Comparison of ENCODE assay signal across 34 cellular contexts in genomic region chr2:231372326-231372725, GRCh38. TPM values are rescaled to one million over a fixed set of nuclear protein-coding genes. Genes with fewer than 3 reads are reported as not detected.
DNase-seq lines count a peak whose midpoint lies in the region; ATAC-seq and TF ChIP-seq lines count a peak whose summit lies in the region.
"Had no signal": no experiment of that assay in that cellular context is flagged by ENCODE, and none has a peak within 500 bp of the region (broad histone marks: within the 10 kb centered on the region; RNA-seq: fewer than 3 reads in every experiment).

No MANE protein-coding gene starts in this region.

- BruUV-seq in PC-3 (replicated peaks; lab: Mats Ljungman, UMichigan): no TSS peak

- peaks cover 17% of the 10 kb centered on the region for H3K4me1 ChIP-seq in left ventricle myocardium inferior
- no peaks in the 10 kb centered on the region for H3K4me1 ChIP-seq in lower lobe of right lung
- peaks cover 13% of the 10 kb centered on the region; the same call in 1 of the 2 replicates for H3K4me1 ChIP-seq in PC-3 (ENCODE audit: insufficient read depth, low read length)

- no peaks in the 10 kb centered on the region for H3K36me3 ChIP-seq in left ventricle myocardium inferior
- no peaks in the 10 kb centered on the region for H3K36me3 ChIP-seq in lower lobe of right lung
- H3K36me3 ChIP-seq in PC-3 (ENCODE audit: low read depth, low read length): no peaks in the 10 kb centered on the region
- H3K36me3 ChIP-seq: BE2C had no signal

- H3K4me1 Mint-ChIP-seq in stimulated activated effector memory CD8-positive, alpha-beta T cell treated with anti-CD3 and anti-CD28 coated beads, Interleukin-12 subunit alpha, Interleukin-12 subunit beta, amount 100 ng/mL, for 72 hours: peaks cover 6% of the 10 kb centered on the region
- H3K4me1 Mint-ChIP-seq: CD8-positive, alpha-beta memory T cell had no signal

- H4K20me1 ChIP-seq in PC-3 (ENCODE audit: low read length): no peaks in the 10 kb centered on the region

- ATAC-seq in Right ventricle myocardium superior (ENCODE audit: poor library complexity): no peak
- no peak for ATAC-seq in lower lobe of right lung
- ATAC-seq in stimulated activated effector memory CD8-positive, alpha-beta T cell treated with anti-CD3 and anti-CD28 coated beads, Interleukin-12 subunit alpha, Interleukin-12 subunit beta, amount 100 ng/mL, for 72 hours: no peak
- no peak for ATAC-seq in PC-3
- ATAC-seq in HG03139 (IDR thresholded peaks at IDR 0.05; ENCODE audit: unreplicated experiment): no peak
- ATAC-seq: GM12878, K562 had no signal

- H3K36me3 Mint-ChIP-seq in stimulated activated effector memory CD8-positive, alpha-beta T cell treated with anti-CD3 and anti-CD28 coated beads, Interleukin-12 subunit alpha, Interleukin-12 subunit beta, amount 100 ng/mL, for 72 hours: no peaks in the 10 kb centered on the region
- H3K36me3 Mint-ChIP-seq: CD8-positive, alpha-beta memory T cell had no signal

- H3K79me2 ChIP-seq in PC-3 (ENCODE audit: low read length): 0 out of 2 replicates have a peak, but pooled peaks cover 3% of the 10 kb centered on the region

- no peaks in the 10 kb centered on the region for H3F3A ChIP-seq in PC-3 (ENCODE audit: low read length, unreplicated experiment)

- CTCF ChIA-PET in PC-3 (lab: Charles Lee): no interaction called here

- DNase-seq in Right ventricle myocardium superior: peak; percentile 21
- DNase-seq in left ventricle myocardium inferior: no peak
- no peak for DNase-seq in caudate nucleus (lab: John Stamatoyannopoulos, UW)
- DNase-seq in lower lobe of right lung: peak; percentile 31
- no peak for DNase-seq in stimulated activated effector memory CD8-positive, alpha-beta T cell treated with anti-CD3 and anti-CD28 coated beads, Interleukin-12 subunit alpha, Interleukin-12 subunit beta, amount 100 ng/mL, for 72 hours (ENCODE audit: low spot score in 2 of 2)
- DNase-seq in PC-3: no peak
- no peak for DNase-seq in mesenteric fat pad (ENCODE audit: low spot score)
- DNase-seq: 8988T, ACHN, BE2C, DMS 273 treated with DMSO at 0.1 percent for 48 hours, DMS79, EL, GDM1, MV-4-11, NCI-H1105, NCI-H1436 treated with DMSO at 0.1 percent for 48 hours, NCI-H187 treated with DMSO at 0.1 percent for 48 hours, NCI-H2107, NCI-H446, NCI-H524 treated with DMSO at 0.1 percent for 48 hours, NCI-H774, PC-9, RPMI8226, SIG-M5 had no signal

- peak overlapping the region; percentile 43 for H3K27ac Mint-ChIP-seq in stimulated activated effector memory CD8-positive, alpha-beta T cell treated with anti-CD3 and anti-CD28 coated beads, Interleukin-12 subunit alpha, Interleukin-12 subunit beta, amount 100 ng/mL, for 72 hours
- H3K27ac Mint-ChIP-seq: CD8-positive, alpha-beta memory T cell had no signal

- H3K9me3 Mint-ChIP-seq in stimulated activated effector memory CD8-positive, alpha-beta T cell treated with anti-CD3 and anti-CD28 coated beads, Interleukin-12 subunit alpha, Interleukin-12 subunit beta, amount 100 ng/mL, for 72 hours: no peaks in the 10 kb centered on the region
- H3K9me3 Mint-ChIP-seq: CD14-positive monocyte; CD8-positive, alpha-beta memory T cell had no signal

- H3K4me3 ChIP-seq in left ventricle myocardium inferior (no peak overlapping the region), lower lobe of right lung (no peak overlapping the region), PC-3 (ENCODE audit: low read length) (no peak overlapping the region)
- H3K4me3 ChIP-seq: GM12878, K562, PC-9, SK-N-MC had no signal

- H3K9me2 ChIP-seq in PC-3 (replicated peaks; ENCODE audit: low read length): no peaks in the 10 kb centered on the region

- TF ChIP-seq CTCF in left ventricle myocardium inferior (IDR thresholded peaks at IDR 0.05; ENCODE audit: borderline replicate concordance): no peak
- TF ChIP-seq CTCF in lower lobe of right lung (IDR thresholded peaks at IDR 0.05): no peak
- TF ChIP-seq CTCF in PC-3 (conservative IDR thresholded peaks at IDR 0.05; ENCODE audit: low read depth, low read length): no peak

- no peaks in the 10 kb centered on the region for H3K9me3 ChIP-seq in left ventricle myocardium inferior (replicated peaks)
- H3K9me3 ChIP-seq in lower lobe of right lung: no peaks in the 10 kb centered on the region
- H3K9me3 ChIP-seq in PC-3 (ENCODE audit: low read length): no peaks in the 10 kb centered on the region
- H3K9me3 ChIP-seq: BE2C had no signal

- H2AFZ ChIP-seq in PC-3 (ENCODE audit: low read length): no peak overlapping the region
- H2AFZ ChIP-seq: PC-9 had no signal

- H3K4me3 Mint-ChIP-seq in stimulated activated effector memory CD8-positive, alpha-beta T cell treated with anti-CD3 and anti-CD28 coated beads, Interleukin-12 subunit alpha, Interleukin-12 subunit beta, amount 100 ng/mL, for 72 hours: no peak overlapping the region
- H3K4me3 Mint-ChIP-seq: CD14-positive monocyte; CD8-positive, alpha-beta memory T cell had no signal

- H3K27ac ChIP-seq in left ventricle myocardium inferior (replicated peaks) (no peak overlapping the region), caudate nucleus (ENCODE audit: low read depth, low read length) (peak overlapping the region; percentile 48), lower lobe of right lung (no peak overlapping the region), PC-3 (ENCODE audit: low read length) (no peak overlapping the region)
- H3K27ac ChIP-seq: SK-N-MC had no signal

- H3K27me3 ChIP-seq in left ventricle myocardium inferior (ENCODE audit: low read depth) (no peaks in the 10 kb centered on the region), lower lobe of right lung (ENCODE audit: low read depth) (no peaks in the 10 kb centered on the region), PC-3 (ENCODE audit: low read length) (no peaks in the 10 kb centered on the region)
- H3K27me3 ChIP-seq: BE2C had no signal

- H3K9ac ChIP-seq in PC-3 (ENCODE audit: low read length): no peak overlapping the region

- H3K4me2 ChIP-seq in PC-3 (ENCODE audit: low read length): no peak overlapping the region

- POLR2A ChIA-PET in PC-3 (lab: Charles Lee; ENCODE audit: unreplicated experiment): no interaction called here

- intact Hi-C loops in Right ventricle myocardium superior (cut with DNase I) (no loop called here), left ventricle myocardium inferior (cut with micrococcal nuclease) (no loop called here), lower lobe of right lung (cut with DNase I) (no loop called here), PC-3 (cut with micrococcal nuclease) (no loop called here)

RNA-seq across cellular contexts. Expression of gene B3GNT7, which starts 23.2 kb away (rescaled TPM):
- 7.7 TPM for total RNA-seq in Right ventricle myocardium superior
- total RNA-seq in left ventricle myocardium inferior: 2.4 TPM
- total RNA-seq in lower lobe of right lung: 80.0 TPM
- 11.0 and 11.2 TPM in 2 replicates for total RNA-seq in PC-3 (2014; rRNA removed)
- total RNA-seq in mesenteric fat pad: 3.9 TPM
- total RNA-seq: H4, LHCN-M2, MCF 10A had no signal

Comparison
In these comparisons a context has a peak if more than half of its experiments do, and no peak if none do; other contexts are left out.
1. DNase-seq: peak in Right ventricle myocardium superior (single experiment) and lower lobe of right lung (single experiment); none in left ventricle myocardium inferior (single experiment), caudate nucleus (0 of 61), stimulated activated effector memory CD8-positive, alpha-beta T cell treated with anti-CD3 and anti-CD28 coated beads, Interleukin-12 subunit alpha, Interleukin-12 subunit beta, amount 100 ng/mL, for 72 hours (0 of 2), PC-3 (single experiment) and mesenteric fat pad (single experiment).